1 cellular context compared by ENCODE assay signal in the genomic region with DNA sequence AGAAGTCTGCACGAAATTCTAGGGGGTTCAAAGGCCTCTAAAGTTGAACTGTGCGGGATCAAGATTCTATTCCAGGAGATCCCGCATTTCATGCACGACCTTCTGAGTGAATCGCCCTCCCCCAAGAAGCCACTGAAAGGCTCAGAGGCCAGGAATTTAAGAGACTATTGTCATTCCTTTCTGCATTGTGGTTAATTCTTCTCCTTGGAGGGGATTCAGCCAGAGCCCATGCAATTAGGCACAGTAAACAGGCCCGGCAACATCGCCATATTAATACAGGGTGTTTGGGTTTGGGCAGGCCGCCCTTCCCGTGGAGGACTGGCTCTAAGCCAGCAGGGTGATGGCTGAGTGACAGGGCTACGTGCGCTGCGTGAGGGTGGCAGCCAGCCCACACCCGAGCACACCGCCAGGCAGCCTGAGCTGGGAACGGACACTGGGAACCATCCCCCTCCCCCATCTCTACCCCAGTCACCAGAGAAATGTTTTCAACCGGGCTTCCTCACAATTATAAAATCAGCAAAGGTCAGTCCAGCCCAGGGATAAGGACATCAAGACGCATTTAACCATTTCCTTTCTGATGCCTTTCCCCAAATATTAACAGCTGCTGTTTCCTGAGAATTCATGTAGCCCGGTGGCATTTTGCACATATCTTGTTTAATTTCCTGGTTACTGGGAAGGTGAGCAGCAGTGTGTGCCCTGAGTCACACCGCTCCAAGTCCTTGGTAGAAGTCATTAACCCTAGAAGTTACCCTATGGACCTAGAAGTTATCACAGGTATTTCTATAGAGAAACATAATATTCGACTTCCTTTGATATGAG.
TF ChIP-seq lines count a peak whose summit lies in the region.

No MANE protein-coding gene starts in this region.

TF ChIP-seq in HepG2, 621 proteins besides CTCF, POLR2A, EP300 and RAD21 (continued from another document and continues in another):
- TF ChIP-seq, protein P1, sequence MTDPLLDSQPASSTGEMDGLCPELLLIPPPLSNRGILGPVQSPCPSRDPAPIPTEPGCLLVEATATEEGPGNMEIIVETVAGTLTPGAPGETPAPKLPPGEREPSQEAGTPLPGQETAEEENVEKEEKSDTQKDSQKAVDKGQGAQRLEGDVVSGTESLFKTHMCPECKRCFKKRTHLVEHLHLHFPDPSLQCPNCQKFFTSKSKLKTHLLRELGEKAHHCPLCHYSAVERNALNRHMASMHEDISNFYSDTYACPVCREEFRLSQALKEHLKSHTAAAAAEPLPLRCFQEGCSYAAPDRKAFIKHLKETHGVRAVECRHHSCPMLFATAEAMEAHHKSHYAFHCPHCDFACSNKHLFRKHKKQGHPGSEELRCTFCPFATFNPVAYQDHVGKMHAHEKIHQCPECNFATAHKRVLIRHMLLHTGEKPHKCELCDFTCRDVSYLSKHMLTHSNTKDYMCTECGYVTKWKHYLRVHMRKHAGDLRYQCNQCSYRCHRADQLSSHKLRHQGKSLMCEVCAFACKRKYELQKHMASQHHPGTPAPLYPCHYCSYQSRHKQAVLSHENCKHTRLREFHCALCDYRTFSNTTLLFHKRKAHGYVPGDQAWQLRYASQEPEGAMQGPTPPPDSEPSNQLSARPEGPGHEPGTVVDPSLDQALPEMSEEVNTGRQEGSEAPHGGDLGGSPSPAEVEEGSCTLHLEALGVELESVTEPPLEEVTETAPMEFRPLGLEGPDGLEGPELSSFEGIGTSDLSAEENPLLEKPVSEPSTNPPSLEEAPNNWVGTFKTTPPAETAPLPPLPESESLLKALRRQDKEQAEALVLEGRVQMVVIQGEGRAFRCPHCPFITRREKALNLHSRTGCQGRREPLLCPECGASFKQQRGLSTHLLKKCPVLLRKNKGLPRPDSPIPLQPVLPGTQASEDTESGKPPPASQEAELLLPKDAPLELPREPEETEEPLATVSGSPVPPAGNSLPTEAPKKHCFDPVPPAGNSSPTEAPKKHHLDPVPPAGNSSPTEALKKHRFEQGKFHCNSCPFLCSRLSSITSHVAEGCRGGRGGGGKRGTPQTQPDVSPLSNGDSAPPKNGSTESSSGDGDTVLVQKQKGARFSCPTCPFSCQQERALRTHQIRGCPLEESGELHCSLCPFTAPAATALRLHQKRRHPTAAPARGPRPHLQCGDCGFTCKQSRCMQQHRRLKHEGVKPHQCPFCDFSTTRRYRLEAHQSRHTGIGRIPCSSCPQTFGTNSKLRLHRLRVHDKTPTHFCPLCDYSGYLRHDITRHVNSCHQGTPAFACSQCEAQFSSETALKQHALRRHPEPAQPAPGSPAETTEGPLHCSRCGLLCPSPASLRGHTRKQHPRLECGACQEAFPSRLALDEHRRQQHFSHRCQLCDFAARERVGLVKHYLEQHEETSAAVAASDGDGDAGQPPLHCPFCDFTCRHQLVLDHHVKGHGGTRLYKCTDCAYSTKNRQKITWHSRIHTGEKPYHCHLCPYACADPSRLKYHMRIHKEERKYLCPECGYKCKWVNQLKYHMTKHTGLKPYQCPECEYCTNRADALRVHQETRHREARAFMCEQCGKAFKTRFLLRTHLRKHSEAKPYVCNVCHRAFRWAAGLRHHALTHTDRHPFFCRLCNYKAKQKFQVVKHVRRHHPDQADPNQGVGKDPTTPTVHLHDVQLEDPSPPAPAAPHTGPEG (CRISPR knock-in tag; IDR thresholded peaks at IDR 0.05), result no peak
- TF ChIP-seq KMT2A (CRISPR knock-in tag; IDR thresholded peaks at IDR 0.05), result no peak
- TF ChIP-seq, protein P2, sequence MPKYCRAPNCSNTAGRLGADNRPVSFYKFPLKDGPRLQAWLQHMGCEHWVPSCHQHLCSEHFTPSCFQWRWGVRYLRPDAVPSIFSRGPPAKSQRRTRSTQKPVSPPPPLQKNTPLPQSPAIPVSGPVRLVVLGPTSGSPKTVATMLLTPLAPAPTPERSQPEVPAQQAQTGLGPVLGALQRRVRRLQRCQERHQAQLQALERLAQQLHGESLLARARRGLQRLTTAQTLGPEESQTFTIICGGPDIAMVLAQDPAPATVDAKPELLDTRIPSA (CRISPR knock-in tag; IDR thresholded peaks at IDR 0.05; ENCODE audit: borderline replicate concordance), result no peak
- peak; percentile 69; the same call in 1 of the 2 replicates for TF ChIP-seq ZNF224 (CRISPR knock-in tag; IDR thresholded peaks at IDR 0.05)
- TF ChIP-seq KLF12 (CRISPR knock-in tag; IDR thresholded peaks at IDR 0.05; ENCODE audit: borderline replicate concordance), result no peak; the same call in 1 of the 2 replicates
- TF ChIP-seq STAG1 (CRISPR knock-in tag; IDR thresholded peaks at IDR 0.05), result no peak
- TF ChIP-seq KLF16 (CRISPR knock-in tag; IDR thresholded peaks at IDR 0.05), result no peak
- TF ChIP-seq ZNF589 (CRISPR knock-in tag; conservative IDR thresholded peaks at IDR 0.05), result no peak
- TF ChIP-seq ELF3 (CRISPR knock-in tag; IDR thresholded peaks at IDR 0.05), result peak; percentile 87
- TF ChIP-seq, protein P3, sequence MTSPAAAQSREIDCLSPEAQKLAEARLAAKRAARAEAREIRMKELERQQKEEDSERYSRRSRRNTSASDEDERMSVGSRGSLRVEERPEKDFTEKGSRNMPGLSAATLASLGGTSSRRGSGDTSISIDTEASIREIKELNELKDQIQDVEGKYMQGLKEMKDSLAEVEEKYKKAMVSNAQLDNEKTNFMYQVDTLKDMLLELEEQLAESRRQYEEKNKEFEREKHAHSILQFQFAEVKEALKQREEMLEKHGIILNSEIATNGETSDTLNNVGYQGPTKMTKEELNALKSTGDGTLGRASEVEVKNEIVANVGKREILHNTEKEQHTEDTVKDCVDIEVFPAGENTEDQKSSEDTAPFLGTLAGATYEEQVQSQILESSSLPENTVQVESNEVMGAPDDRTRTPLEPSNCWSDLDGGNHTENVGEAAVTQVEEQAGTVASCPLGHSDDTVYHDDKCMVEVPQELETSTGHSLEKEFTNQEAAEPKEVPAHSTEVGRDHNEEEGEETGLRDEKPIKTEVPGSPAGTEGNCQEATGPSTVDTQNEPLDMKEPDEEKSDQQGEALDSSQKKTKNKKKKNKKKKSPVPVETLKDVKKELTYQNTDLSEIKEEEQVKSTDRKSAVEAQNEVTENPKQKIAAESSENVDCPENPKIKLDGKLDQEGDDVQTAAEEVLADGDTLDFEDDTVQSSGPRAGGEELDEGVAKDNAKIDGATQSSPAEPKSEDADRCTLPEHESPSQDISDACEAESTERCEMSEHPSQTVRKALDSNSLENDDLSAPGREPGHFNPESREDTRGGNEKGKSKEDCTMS (CRISPR knock-in tag; conservative IDR thresholded peaks at IDR 0.05), result no peak
- TF ChIP-seq ZNF557 (CRISPR knock-in tag; IDR thresholded peaks at IDR 0.05), result no peak
- TF ChIP-seq ADNP (CRISPR knock-in tag; IDR thresholded peaks at IDR 0.05), result no peak
- 0 out of 2 replicates have a peak, but pooled peaks have one; percentile 54 for TF ChIP-seq DPF2 (CRISPR knock-in tag; IDR thresholded peaks at IDR 0.05; ENCODE audit: borderline replicate concordance, low read depth)
- TF ChIP-seq ZNF30 (CRISPR knock-in tag; IDR thresholded peaks at IDR 0.05), result no peak
- TF ChIP-seq, protein P4, sequence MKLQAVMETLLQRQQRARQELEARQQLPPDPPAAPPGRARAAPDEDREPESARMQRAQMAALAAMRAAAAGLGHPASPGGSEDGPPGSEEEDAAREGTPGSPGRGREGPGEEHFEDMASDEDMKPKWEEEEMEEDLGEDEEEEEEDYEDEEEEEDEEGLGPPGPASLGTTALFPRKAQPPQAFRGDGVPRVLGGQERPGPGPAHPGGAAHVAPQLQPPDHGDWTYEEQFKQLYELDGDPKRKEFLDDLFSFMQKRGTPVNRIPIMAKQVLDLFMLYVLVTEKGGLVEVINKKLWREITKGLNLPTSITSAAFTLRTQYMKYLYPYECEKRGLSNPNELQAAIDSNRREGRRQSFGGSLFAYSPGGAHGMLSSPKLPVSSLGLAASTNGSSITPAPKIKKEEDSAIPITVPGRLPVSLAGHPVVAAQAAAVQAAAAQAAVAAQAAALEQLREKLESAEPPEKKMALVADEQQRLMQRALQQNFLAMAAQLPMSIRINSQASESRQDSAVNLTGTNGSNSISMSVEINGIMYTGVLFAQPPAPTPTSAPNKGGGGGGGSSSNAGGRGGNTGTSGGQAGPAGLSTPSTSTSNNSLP (IDR thresholded peaks at IDR 0.05; ENCODE audit: low read depth, low read length), result peak; percentile 52
- no peak for TF ChIP-seq ZNF660 (CRISPR knock-in tag; IDR thresholded peaks at IDR 0.05; ENCODE audit: borderline replicate concordance, low read depth)
- no peak for TF ChIP-seq STAT5B (CRISPR knock-in tag; IDR thresholded peaks at IDR 0.05)
- no peak for TF ChIP-seq ATRX (CRISPR knock-in tag; IDR thresholded peaks at IDR 0.05; ENCODE audit: borderline replicate concordance)
- no peak for TF ChIP-seq TOE1 (CRISPR knock-in tag; IDR thresholded peaks at IDR 0.05)
- no peak for TF ChIP-seq ZNF207 (IDR thresholded peaks at IDR 0.05; ENCODE audit: borderline replicate concordance)
- TF ChIP-seq SCMH1 (CRISPR knock-in tag; IDR thresholded peaks at IDR 0.05; ENCODE audit: borderline replicate concordance), result no peak
- TF ChIP-seq ZNF780A (CRISPR knock-in tag; IDR thresholded peaks at IDR 0.05), result no peak
- TF ChIP-seq ZNF629 (CRISPR knock-in tag; conservative IDR thresholded peaks at IDR 0.05), result no peak
- TF ChIP-seq, protein P5, sequence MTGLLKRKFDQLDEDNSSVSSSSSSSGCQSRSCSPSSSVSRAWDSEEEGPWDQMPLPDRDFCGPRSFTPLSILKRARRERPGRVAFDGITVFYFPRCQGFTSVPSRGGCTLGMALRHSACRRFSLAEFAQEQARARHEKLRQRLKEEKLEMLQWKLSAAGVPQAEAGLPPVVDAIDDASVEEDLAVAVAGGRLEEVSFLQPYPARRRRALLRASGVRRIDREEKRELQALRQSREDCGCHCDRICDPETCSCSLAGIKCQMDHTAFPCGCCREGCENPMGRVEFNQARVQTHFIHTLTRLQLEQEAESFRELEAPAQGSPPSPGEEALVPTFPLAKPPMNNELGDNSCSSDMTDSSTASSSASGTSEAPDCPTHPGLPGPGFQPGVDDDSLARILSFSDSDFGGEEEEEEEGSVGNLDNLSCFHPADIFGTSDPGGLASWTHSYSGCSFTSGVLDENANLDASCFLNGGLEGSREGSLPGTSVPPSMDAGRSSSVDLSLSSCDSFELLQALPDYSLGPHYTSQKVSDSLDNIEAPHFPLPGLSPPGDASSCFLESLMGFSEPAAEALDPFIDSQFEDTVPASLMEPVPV (CRISPR knock-in tag; IDR thresholded peaks at IDR 0.05), result no peak
- no peak for TF ChIP-seq ZC3H13 (CRISPR knock-in tag; IDR thresholded peaks at IDR 0.05)
- TF ChIP-seq, protein P6, sequence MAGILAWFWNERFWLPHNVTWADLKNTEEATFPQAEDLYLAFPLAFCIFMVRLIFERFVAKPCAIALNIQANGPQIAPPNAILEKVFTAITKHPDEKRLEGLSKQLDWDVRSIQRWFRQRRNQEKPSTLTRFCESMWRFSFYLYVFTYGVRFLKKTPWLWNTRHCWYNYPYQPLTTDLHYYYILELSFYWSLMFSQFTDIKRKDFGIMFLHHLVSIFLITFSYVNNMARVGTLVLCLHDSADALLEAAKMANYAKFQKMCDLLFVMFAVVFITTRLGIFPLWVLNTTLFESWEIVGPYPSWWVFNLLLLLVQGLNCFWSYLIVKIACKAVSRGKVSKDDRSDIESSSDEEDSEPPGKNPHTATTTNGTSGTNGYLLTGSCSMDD (CRISPR knock-in tag; IDR thresholded peaks at IDR 0.05), result no peak
- no peak for TF ChIP-seq RARG (CRISPR knock-in tag; IDR thresholded peaks at IDR 0.05; ENCODE audit: low read depth)
- TF ChIP-seq PAWR (CRISPR knock-in tag; IDR thresholded peaks at IDR 0.05; ENCODE audit: borderline replicate concordance), result no peak
- no peak for TF ChIP-seq REL (CRISPR knock-in tag; conservative IDR thresholded peaks at IDR 0.05)
- TF ChIP-seq, protein P7, sequence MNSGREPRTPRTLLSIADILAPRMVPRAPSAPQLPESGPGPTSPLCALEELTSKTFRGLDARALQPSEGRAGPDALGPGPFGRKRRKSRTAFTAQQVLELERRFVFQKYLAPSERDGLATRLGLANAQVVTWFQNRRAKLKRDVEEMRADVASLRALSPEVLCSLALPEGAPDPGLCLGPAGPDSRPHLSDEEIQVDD (CRISPR knock-in tag; IDR thresholded peaks at IDR 0.05; ENCODE audit: borderline replicate concordance), result no peak
- no peak for TF ChIP-seq RFX3 (CRISPR knock-in tag; IDR thresholded peaks at IDR 0.05)
- TF ChIP-seq LCORL (IDR thresholded peaks at IDR 0.05), result no peak
- peak; percentile 63; the same call in 1 of the 2 replicates for TF ChIP-seq LCORL (CRISPR knock-in tag; IDR thresholded peaks at IDR 0.05)
- TF ChIP-seq ZNF282 (IDR thresholded peaks at IDR 0.05; ENCODE audit: partially characterized antibody), result no peak
- TF ChIP-seq GPN1 (CRISPR knock-in tag; IDR thresholded peaks at IDR 0.05; ENCODE audit: borderline replicate concordance), result no peak
- TF ChIP-seq, protein P8, sequence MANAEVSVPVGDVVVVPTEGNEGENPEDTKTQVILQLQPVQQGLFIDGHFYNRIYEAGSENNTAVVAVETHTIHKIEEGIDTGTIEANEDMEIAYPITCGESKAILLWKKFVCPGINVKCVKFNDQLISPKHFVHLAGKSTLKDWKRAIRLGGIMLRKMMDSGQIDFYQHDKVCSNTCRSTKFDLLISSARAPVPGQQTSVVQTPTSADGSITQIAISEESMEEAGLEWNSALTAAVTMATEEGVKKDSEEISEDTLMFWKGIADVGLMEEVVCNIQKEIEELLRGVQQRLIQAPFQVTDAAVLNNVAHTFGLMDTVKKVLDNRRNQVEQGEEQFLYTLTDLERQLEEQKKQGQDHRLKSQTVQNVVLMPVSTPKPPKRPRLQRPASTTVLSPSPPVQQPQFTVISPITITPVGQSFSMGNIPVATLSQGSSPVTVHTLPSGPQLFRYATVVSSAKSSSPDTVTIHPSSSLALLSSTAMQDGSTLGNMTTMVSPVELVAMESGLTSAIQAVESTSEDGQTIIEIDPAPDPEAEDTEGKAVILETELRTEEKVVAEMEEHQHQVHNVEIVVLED (CRISPR knock-in tag; IDR thresholded peaks at IDR 0.05; ENCODE audit: borderline replicate concordance), result no peak
- TF ChIP-seq KDM2A (CRISPR knock-in tag; IDR thresholded peaks at IDR 0.05; ENCODE audit: borderline replicate concordance, low read depth), result peak; percentile 71
- peak; percentile 97 for TF ChIP-seq ZNF292 (CRISPR knock-in tag; IDR thresholded peaks at IDR 0.05; ENCODE audit: borderline replicate concordance, low read depth)
- no peak for TF ChIP-seq ZNF563 (CRISPR knock-in tag; IDR thresholded peaks at IDR 0.05)
- no peak for TF ChIP-seq ZSCAN12 (CRISPR knock-in tag; IDR thresholded peaks at IDR 0.05)
- TF ChIP-seq, protein P9, sequence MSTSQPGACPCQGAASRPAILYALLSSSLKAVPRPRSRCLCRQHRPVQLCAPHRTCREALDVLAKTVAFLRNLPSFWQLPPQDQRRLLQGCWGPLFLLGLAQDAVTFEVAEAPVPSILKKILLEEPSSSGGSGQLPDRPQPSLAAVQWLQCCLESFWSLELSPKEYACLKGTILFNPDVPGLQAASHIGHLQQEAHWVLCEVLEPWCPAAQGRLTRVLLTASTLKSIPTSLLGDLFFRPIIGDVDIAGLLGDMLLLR (CRISPR knock-in tag; IDR thresholded peaks at IDR 0.05), result no peak
- no peak for TF ChIP-seq PLRG1 (conservative IDR thresholded peaks at IDR 0.05)
- no peak for TF ChIP-seq ZNF761 (CRISPR knock-in tag; conservative IDR thresholded peaks at IDR 0.05)
- no peak for TF ChIP-seq ZNF296 (CRISPR knock-in tag; conservative IDR thresholded peaks at IDR 0.05)
- TF ChIP-seq RXRA (CRISPR knock-in tag; IDR thresholded peaks at IDR 0.05), result peak; percentile 74; the same call in 1 of the 2 replicates
- TF ChIP-seq EEA1 (CRISPR knock-in tag; IDR thresholded peaks at IDR 0.05; ENCODE audit: borderline replicate concordance), result no peak
